Comparison of ENCODE assay signal across 1 cellular context in the genomic region with DNA sequence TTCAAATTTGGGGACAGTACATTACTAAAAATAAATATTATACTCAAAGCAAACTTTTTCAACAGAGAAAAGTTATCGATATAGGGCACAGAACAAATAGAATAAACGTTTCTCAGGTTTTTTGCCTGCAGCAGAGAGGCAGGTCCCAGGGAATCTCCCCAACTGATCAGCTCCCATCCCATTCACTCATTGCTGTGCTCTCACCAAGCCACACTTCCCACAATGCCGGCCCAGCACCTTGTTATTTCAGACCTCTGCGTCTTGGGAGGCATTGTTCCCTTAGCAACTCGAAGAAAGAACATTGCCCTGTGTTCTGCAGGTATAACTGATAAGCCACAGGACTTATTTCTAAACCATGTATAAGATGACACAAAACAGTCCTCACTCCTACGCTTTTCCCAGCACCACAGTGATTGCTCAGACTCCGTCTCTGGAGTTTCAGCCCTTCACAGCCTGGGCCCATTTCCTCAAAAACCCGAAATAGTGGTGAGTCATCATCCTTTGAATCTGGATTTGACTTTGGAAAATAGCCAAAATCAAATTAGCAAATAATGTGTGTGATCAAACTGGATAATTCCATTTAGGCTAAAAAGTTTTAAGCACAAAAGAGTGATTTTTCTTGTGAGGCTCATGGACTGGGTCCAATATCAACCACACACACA.
TF ChIP-seq lines count a peak whose summit lies in the region.

No MANE protein-coding gene starts in this region.

TF ChIP-seq in HepG2, 621 proteins besides CTCF, POLR2A, EP300 and RAD21 (continued from another document):
- no peak for TF ChIP-seq CCDC6 (CRISPR knock-in tag; IDR thresholded peaks at IDR 0.05)
- TF ChIP-seq CEBPG (CRISPR knock-in tag; IDR thresholded peaks at IDR 0.05), result no peak
- no peak for TF ChIP-seq MED8 (CRISPR knock-in tag; IDR thresholded peaks at IDR 0.05; ENCODE audit: insufficient replicate concordance)
- TF ChIP-seq, protein P1, sequence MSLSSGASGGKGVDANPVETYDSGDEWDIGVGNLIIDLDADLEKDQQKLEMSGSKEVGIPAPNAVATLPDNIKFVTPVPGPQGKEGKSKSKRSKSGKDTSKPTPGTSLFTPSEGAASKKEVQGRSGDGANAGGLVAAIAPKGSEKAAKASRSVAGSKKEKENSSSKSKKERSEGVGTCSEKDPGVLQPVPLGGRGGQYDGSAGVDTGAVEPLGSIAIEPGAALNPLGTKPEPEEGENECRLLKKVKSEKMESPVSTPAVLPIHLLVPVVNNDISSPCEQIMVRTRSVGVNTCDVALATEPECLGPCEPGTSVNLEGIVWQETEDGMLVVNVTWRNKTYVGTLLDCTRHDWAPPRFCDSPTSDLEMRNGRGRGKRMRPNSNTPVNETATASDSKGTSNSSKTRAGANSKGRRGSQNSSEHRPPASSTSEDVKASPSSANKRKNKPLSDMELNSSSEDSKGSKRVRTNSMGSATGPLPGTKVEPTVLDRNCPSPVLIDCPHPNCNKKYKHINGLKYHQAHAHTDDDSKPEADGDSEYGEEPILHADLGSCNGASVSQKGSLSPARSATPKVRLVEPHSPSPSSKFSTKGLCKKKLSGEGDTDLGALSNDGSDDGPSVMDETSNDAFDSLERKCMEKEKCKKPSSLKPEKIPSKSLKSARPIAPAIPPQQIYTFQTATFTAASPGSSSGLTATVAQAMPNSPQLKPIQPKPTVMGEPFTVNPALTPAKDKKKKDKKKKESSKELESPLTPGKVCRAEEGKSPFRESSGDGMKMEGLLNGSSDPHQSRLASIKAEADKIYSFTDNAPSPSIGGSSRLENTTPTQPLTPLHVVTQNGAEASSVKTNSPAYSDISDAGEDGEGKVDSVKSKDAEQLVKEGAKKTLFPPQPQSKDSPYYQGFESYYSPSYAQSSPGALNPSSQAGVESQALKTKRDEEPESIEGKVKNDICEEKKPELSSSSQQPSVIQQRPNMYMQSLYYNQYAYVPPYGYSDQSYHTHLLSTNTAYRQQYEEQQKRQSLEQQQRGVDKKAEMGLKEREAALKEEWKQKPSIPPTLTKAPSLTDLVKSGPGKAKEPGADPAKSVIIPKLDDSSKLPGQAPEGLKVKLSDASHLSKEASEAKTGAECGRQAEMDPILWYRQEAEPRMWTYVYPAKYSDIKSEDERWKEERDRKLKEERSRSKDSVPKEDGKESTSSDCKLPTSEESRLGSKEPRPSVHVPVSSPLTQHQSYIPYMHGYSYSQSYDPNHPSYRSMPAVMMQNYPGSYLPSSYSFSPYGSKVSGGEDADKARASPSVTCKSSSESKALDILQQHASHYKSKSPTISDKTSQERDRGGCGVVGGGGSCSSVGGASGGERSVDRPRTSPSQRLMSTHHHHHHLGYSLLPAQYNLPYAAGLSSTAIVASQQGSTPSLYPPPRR (CRISPR knock-in tag; IDR thresholded peaks at IDR 0.05; ENCODE audit: borderline replicate concordance), result no peak
- TF ChIP-seq, protein P2, sequence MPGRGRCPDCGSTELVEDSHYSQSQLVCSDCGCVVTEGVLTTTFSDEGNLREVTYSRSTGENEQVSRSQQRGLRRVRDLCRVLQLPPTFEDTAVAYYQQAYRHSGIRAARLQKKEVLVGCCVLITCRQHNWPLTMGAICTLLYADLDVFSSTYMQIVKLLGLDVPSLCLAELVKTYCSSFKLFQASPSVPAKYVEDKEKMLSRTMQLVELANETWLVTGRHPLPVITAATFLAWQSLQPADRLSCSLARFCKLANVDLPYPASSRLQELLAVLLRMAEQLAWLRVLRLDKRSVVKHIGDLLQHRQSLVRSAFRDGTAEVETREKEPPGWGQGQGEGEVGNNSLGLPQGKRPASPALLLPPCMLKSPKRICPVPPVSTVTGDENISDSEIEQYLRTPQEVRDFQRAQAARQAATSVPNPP (CRISPR knock-in tag; IDR thresholded peaks at IDR 0.05), result no peak
- no peak for TF ChIP-seq CAMTA2 (CRISPR knock-in tag; IDR thresholded peaks at IDR 0.05; ENCODE audit: borderline replicate concordance)
- no peak for TF ChIP-seq ZNF776 (CRISPR knock-in tag; IDR thresholded peaks at IDR 0.05)
- TF ChIP-seq KDM2A (CRISPR knock-in tag; IDR thresholded peaks at IDR 0.05; ENCODE audit: borderline replicate concordance, low read depth), result no peak
- no peak for TF ChIP-seq SIN3B (IDR thresholded peaks at IDR 0.05; ENCODE audit: low read length)
- TF ChIP-seq MATR3 (CRISPR knock-in tag; IDR thresholded peaks at IDR 0.05), result no peak
- TF ChIP-seq, protein P3, sequence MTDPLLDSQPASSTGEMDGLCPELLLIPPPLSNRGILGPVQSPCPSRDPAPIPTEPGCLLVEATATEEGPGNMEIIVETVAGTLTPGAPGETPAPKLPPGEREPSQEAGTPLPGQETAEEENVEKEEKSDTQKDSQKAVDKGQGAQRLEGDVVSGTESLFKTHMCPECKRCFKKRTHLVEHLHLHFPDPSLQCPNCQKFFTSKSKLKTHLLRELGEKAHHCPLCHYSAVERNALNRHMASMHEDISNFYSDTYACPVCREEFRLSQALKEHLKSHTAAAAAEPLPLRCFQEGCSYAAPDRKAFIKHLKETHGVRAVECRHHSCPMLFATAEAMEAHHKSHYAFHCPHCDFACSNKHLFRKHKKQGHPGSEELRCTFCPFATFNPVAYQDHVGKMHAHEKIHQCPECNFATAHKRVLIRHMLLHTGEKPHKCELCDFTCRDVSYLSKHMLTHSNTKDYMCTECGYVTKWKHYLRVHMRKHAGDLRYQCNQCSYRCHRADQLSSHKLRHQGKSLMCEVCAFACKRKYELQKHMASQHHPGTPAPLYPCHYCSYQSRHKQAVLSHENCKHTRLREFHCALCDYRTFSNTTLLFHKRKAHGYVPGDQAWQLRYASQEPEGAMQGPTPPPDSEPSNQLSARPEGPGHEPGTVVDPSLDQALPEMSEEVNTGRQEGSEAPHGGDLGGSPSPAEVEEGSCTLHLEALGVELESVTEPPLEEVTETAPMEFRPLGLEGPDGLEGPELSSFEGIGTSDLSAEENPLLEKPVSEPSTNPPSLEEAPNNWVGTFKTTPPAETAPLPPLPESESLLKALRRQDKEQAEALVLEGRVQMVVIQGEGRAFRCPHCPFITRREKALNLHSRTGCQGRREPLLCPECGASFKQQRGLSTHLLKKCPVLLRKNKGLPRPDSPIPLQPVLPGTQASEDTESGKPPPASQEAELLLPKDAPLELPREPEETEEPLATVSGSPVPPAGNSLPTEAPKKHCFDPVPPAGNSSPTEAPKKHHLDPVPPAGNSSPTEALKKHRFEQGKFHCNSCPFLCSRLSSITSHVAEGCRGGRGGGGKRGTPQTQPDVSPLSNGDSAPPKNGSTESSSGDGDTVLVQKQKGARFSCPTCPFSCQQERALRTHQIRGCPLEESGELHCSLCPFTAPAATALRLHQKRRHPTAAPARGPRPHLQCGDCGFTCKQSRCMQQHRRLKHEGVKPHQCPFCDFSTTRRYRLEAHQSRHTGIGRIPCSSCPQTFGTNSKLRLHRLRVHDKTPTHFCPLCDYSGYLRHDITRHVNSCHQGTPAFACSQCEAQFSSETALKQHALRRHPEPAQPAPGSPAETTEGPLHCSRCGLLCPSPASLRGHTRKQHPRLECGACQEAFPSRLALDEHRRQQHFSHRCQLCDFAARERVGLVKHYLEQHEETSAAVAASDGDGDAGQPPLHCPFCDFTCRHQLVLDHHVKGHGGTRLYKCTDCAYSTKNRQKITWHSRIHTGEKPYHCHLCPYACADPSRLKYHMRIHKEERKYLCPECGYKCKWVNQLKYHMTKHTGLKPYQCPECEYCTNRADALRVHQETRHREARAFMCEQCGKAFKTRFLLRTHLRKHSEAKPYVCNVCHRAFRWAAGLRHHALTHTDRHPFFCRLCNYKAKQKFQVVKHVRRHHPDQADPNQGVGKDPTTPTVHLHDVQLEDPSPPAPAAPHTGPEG (CRISPR knock-in tag; IDR thresholded peaks at IDR 0.05), result no peak
- TF ChIP-seq, protein P4, sequence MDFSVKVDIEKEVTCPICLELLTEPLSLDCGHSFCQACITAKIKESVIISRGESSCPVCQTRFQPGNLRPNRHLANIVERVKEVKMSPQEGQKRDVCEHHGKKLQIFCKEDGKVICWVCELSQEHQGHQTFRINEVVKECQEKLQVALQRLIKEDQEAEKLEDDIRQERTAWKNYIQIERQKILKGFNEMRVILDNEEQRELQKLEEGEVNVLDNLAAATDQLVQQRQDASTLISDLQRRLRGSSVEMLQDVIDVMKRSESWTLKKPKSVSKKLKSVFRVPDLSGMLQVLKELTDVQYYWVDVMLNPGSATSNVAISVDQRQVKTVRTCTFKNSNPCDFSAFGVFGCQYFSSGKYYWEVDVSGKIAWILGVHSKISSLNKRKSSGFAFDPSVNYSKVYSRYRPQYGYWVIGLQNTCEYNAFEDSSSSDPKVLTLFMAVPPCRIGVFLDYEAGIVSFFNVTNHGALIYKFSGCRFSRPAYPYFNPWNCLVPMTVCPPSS (IDR thresholded peaks at IDR 0.05), result no peak
TF ChIP-seq in HepG2: peak in this region for 0.
